ENCODE assay signal across 10 cellular contexts in genomic region chr17:66548158-66548557, GRCh38.
DNase-seq lines count a peak whose midpoint lies in the region; ATAC-seq and TF ChIP-seq lines count a peak whose summit lies in the region.
"Had no signal": no experiment of that assay in that cellular context is flagged by ENCODE, and none has a peak within 500 bp of the region (broad histone marks: within the 10 kb centered on the region; RNA-seq: fewer than 3 reads in every experiment).

No MANE protein-coding gene starts in this region.

- peaks cover 5% of the 10 kb centered on the region for H3K9me3 ChIP-seq in OCI-LY7 (ENCODE audit: low read length)

- peaks cover 7% of the 10 kb centered on the region for H3K9me3 Mint-ChIP-seq in activated T-cell treated with anti-CD3 and anti-CD28 coated beads, Interleukin-2, amount 50 U/mL, for 24 hours
- H3K9me3 Mint-ChIP-seq in stimulated activated naive CD8-positive, alpha-beta T cell treated with anti-CD3 and anti-CD28 coated beads, Interleukin-15, amount 100 ng/mL, for 72 hours, result peaks cover 0 to 8% of the 10 kb centered on the region in 2 donors

- no peaks in the 10 kb centered on the region for H3K36me3 ChIP-seq in OCI-LY7 (ENCODE audit: insufficient read depth, low read length)

- H3K4me1 Mint-ChIP-seq in activated T-cell treated with anti-CD3 and anti-CD28 coated beads, Interleukin-2, amount 50 U/mL, for 24 hours (ENCODE audit: low read depth), result peaks cover 66% of the 10 kb centered on the region
- H3K4me1 Mint-ChIP-seq in stimulated activated naive CD8-positive, alpha-beta T cell treated with anti-CD3 and anti-CD28 coated beads, Interleukin-15, amount 100 ng/mL, for 72 hours, result peaks cover 56% of the 10 kb centered on the region

- peaks cover 58% of the 10 kb centered on the region for H3K36me3 Mint-ChIP-seq in activated T-cell treated with anti-CD3 and anti-CD28 coated beads, Interleukin-2, amount 50 U/mL, for 24 hours (ENCODE audit: low read depth)

- H3K27ac Mint-ChIP-seq in activated T-cell treated with anti-CD3 and anti-CD28 coated beads, Interleukin-2, amount 50 U/mL, for 24 hours, result peak overlapping the region; percentile 90
- peak overlapping the region; percentile 45 to 79 for H3K27ac Mint-ChIP-seq in stimulated activated naive CD8-positive, alpha-beta T cell treated with anti-CD3 and anti-CD28 coated beads, Interleukin-15, amount 100 ng/mL, for 72 hours

- H3K9me2 ChIP-seq in OCI-LY7 (ENCODE audit: insufficient read depth, low read length), result no peaks in the 10 kb centered on the region

- no peak for TF ChIP-seq CTCF in OCI-LY7 (conservative IDR thresholded peaks at IDR 0.05; ENCODE audit: low read length)

- no peaks in the 10 kb centered on the region for H4K20me1 ChIP-seq in OCI-LY7 (ENCODE audit: insufficient read depth, low read length)

- ATAC-seq in left colon, result peak; percentile 67
- ATAC-seq in stimulated activated naive CD8-positive, alpha-beta T cell treated with anti-CD3 and anti-CD28 coated beads, Interleukin-15, amount 100 ng/mL, for 72 hours, result peak; percentile 92

- CTCF ChIA-PET in OCI-LY7 (lab: Charles Lee; ENCODE audit: unreplicated experiment), result no interaction called here

- peaks cover 7% of the 10 kb centered on the region for H3K4me1 ChIP-seq in OCI-LY7 (ENCODE audit: insufficient read depth, low read length, poor library complexity, severe bottlenecking)

- H3K27me3 Mint-ChIP-seq in activated T-cell treated with anti-CD3 and anti-CD28 coated beads, Interleukin-2, amount 50 U/mL, for 24 hours, result no peaks in the 10 kb centered on the region
- no peaks in the 10 kb centered on the region for H3K27me3 Mint-ChIP-seq in stimulated activated naive CD8-positive, alpha-beta T cell treated with anti-CD3 and anti-CD28 coated beads, Interleukin-15, amount 100 ng/mL, for 72 hours

- intact Hi-C loops in left colon (cut with DNase I, micrococcal nuclease) (no loop called here), OCI-LY7 (cut with micrococcal nuclease; ENCODE audit: unreplicated experiment) (no loop called here)

- H3K27ac ChIP-seq in OCI-LY7 (ENCODE audit: low read depth, low read length, poor library complexity, severe bottlenecking), result no peak overlapping the region

- POLR2A ChIA-PET in OCI-LY7 (lab: Charles Lee), result interaction anchor here (0.6 to 1.5 kb wide), 4 partner anchors 17 to 318 kb away, joined by 3 to 4 read pairs (median 3); no protein-coding TSS in a partner anchor

- H3K4me3 ChIP-seq in OCI-LY7 (ENCODE audit: low read depth, low read length, poor library complexity, severe bottlenecking), result no peak overlapping the region

- H2AFZ ChIP-seq in OCI-LY7 (ENCODE audit: low read length), result no peak overlapping the region

- DNase-seq in activated CD8-positive, alpha-beta memory T cell treated with anti-CD3 and anti-CD28 coated beads for 4 hours (ENCODE audit: low read depth in 2 of 2), result peak; percentile 17 to 20
- no peak for DNase-seq in activated CD8-positive, alpha-beta memory T cell treated with anti-CD3 and anti-CD28 coated beads for 24 hours
- peak; percentile 49 for DNase-seq in activated T-cell treated with anti-CD3 and anti-CD28 coated beads, Interleukin-2, amount 50 U/mL, for 24 hours
- DNase-seq in left colon (no peak), HT-29 (ENCODE audit: low spot score) (no peak), OCI-LY7 (ENCODE audit: low spot score) (no peak), amygdala (lab: John Stamatoyannopoulos, UW) (no peak)
- DNase-seq in stimulated activated naive CD8-positive, alpha-beta T cell treated with anti-CD3 and anti-CD28 coated beads, Interleukin-15, amount 100 ng/mL, for 72 hours, result peak; percentile 18 to 63
- DNase-seq: AML-193, NCI-H446 treated with DMSO at 0.1 percent for 48 hours had no signal

- H3K79me2 ChIP-seq in OCI-LY7 (ENCODE audit: insufficient read depth, low read depth, low read length), result no peaks in the 10 kb centered on the region

- no TSS peak for BruUV-seq in OCI-LY7 (replicated peaks; lab: Mats Ljungman, UMichigan)

- H3K4me2 ChIP-seq in OCI-LY7 (ENCODE audit: low read length), result no peak overlapping the region

- H3K4me3 Mint-ChIP-seq in activated T-cell treated with anti-CD3 and anti-CD28 coated beads, Interleukin-2, amount 50 U/mL, for 24 hours, result peak overlapping the region; percentile 46
- peak overlapping the region; percentile 34 to 36 for H3K4me3 Mint-ChIP-seq in stimulated activated naive CD8-positive, alpha-beta T cell treated with anti-CD3 and anti-CD28 coated beads, Interleukin-15, amount 100 ng/mL, for 72 hours

Comparison
In these comparisons a context has a peak if more than half of its experiments do, and no peak if none do; other contexts are left out.
1. DNase-seq: peak in activated CD8-positive, alpha-beta memory T cell treated with anti-CD3 and anti-CD28 coated beads for 4 hours (2 of 2), activated T-cell treated with anti-CD3 and anti-CD28 coated beads, Interleukin-2, amount 50 U/mL, for 24 hours (single experiment) and stimulated activated naive CD8-positive, alpha-beta T cell treated with anti-CD3 and anti-CD28 coated beads, Interleukin-15, amount 100 ng/mL, for 72 hours (2 of 2); none in activated CD8-positive, alpha-beta memory T cell treated with anti-CD3 and anti-CD28 coated beads for 24 hours (single experiment), left colon (0 of 2), HT-29 (single experiment), OCI-LY7 (single experiment) and amygdala (0 of 56).